Comparison of ENCODE assay signal across 12 cellular contexts in genomic region chr16:27217256-27217655, GRCh38. TPM values are rescaled to one million over a fixed set of nuclear protein-coding genes. Genes with fewer than 3 reads are reported as not detected.
DNase-seq lines count a peak whose midpoint lies in the region; TF ChIP-seq lines count a peak whose summit lies in the region.
"Had no signal": no experiment of that assay in that cellular context is flagged by ENCODE, and none has a peak within 500 bp of the region (broad histone marks: within the 10 kb centered on the region; RNA-seq: fewer than 3 reads in every experiment).

No MANE protein-coding gene starts in this region.

- H2BK12ac ChIP-seq in mesenchymal stem cell (ENCODE audit: low read length in 2 of 2) = no peak overlapping the region

- peaks cover 13% of the 10 kb centered on the region for H3K4me1 ChIP-seq in SJCRH30
- H3K4me1 ChIP-seq in mesenchymal stem cell (ENCODE audit: control insufficient read depth, insufficient read depth, low read depth, low read length) = peaks cover 3% of the 10 kb centered on the region

- H3K9ac ChIP-seq in mesenchymal stem cell (ENCODE audit: low read length) = peak overlapping the region; percentile 69
- H3K9ac ChIP-seq: BLaER1 had no signal

- H2AK5ac ChIP-seq in mesenchymal stem cell (ENCODE audit: low read length, severe bottlenecking) = no peak overlapping the region

- H2BK15ac ChIP-seq in mesenchymal stem cell (ENCODE audit: low read depth, poor library complexity, severe bottlenecking) = no peak overlapping the region

- H3K18ac ChIP-seq in mesenchymal stem cell (ENCODE audit: low read depth in 1 of 2, low read length in 2 of 2) = no peak overlapping the region

- WGBS in mesenchymal stem cell = 88% methylated on average over 10 of the region's 10 CpGs

- H3K4ac ChIP-seq in mesenchymal stem cell (ENCODE audit: low read depth in 1 of 2, low read length in 2 of 2) = no peak overlapping the region

- H2BK5ac ChIP-seq in mesenchymal stem cell (ENCODE audit: low read depth, low read length, poor library complexity, severe bottlenecking) = no peak overlapping the region

- H3K36me3 ChIP-seq in SJCRH30 (no peaks in the 10 kb centered on the region), mesenchymal stem cell (ENCODE audit: control insufficient read depth in 1 of 2, insufficient read depth in 2 of 2, low read depth in 1 of 2, low read length in 2 of 2) (peaks cover 2 to 60% of the 10 kb centered on the region in 2 experiments)

- no peak overlapping the region for H4K8ac ChIP-seq in mesenchymal stem cell (ENCODE audit: low read length)

- no peak overlapping the region for H2BK120ac ChIP-seq in mesenchymal stem cell (ENCODE audit: low read depth, low read length)

- H3K9me3 ChIP-seq in SJCRH30 (replicated peaks) = no peaks in the 10 kb centered on the region
- H3K9me3 ChIP-seq in mesenchymal stem cell (ENCODE audit: control insufficient read depth, low read length) = no peaks in the 10 kb centered on the region
- H3K9me3 ChIP-seq: BLaER1 had no signal

- H3K14ac ChIP-seq in mesenchymal stem cell (ENCODE audit: low read length in 2 of 2) = no peak overlapping the region

- no peaks in the 10 kb centered on the region for H3K27me3 ChIP-seq in SJCRH30
- H3K27me3 ChIP-seq in mesenchymal stem cell (ENCODE audit: control insufficient read depth in 1 of 2, insufficient read depth in 1 of 2, low read length in 2 of 2) = no peaks in the 10 kb centered on the region
- H3K27me3 ChIP-seq: BLaER1 had no signal

- H3K27ac ChIP-seq in SJCRH30 (no peak overlapping the region), mesenchymal stem cell (ENCODE audit: low read length, poor library complexity, severe bottlenecking) (no peak overlapping the region)

- DNase-seq in AG09319 (ENCODE audit: extremely low read depth, low read depth) (peak; percentile 34), SJCRH30 (peak; percentile 59 to 79), fibroblast of mammary gland (ENCODE audit: low read depth) (peak; percentile 88), mesenchymal stem cell (peak; percentile 20), DMS 273 treated with DMSO at 0.1 percent for 48 hours (lab: John Stamatoyannopoulos, UW) (no peak), COLO668 (lab: John Stamatoyannopoulos, UW; ENCODE audit: unreplicated experiment) (no peak), erythroblast (lab: John Stamatoyannopoulos, UW) (no peak)
- no peak for DNase-seq in activated CD8-positive, alpha-beta memory T cell treated with anti-CD3 and anti-CD28 coated beads, Interleukin-2, amount 50 U/mL, for 48 hours
- DNase-seq: activated CD8-positive, alpha-beta T cell treated with anti-CD3 and anti-CD28 coated beads, Interleukin-2, amount 10 ng/mL, durations not matched to agents 7 days and 5 days; left colon; NCI-H1930 had no signal

- no peak overlapping the region for H2AFZ ChIP-seq in mesenchymal stem cell (ENCODE audit: low read depth, low read length)

- H3K4me2 ChIP-seq in mesenchymal stem cell (ENCODE audit: low read length, poor library complexity, severe bottlenecking) = no peak overlapping the region
- H3K4me2 ChIP-seq: BLaER1 had no signal

- no peaks in the 10 kb centered on the region for H3K79me1 ChIP-seq in mesenchymal stem cell (replicated peaks; ENCODE audit: low read length, poor library complexity, severe bottlenecking)

- TF ChIP-seq POLR2A in erythroblast (IDR thresholded peaks at IDR 0.05; ENCODE audit: low read length) = no peak

- TF ChIP-seq CTCF in AG09319 (IDR thresholded peaks at IDR 0.05; ENCODE audit: low read depth, low read length) (no peak), fibroblast of mammary gland (conservative IDR thresholded peaks at IDR 0.05; ENCODE audit: control insufficient read depth, insufficient read depth, low read depth, low read length) (no peak)

- H3K4me3 ChIP-seq in SJCRH30 (no peak overlapping the region), fibroblast of mammary gland (ENCODE audit: control insufficient read depth, low read depth, low read length) (no peak overlapping the region), mesenchymal stem cell (ENCODE audit: insufficient read depth in 1 of 2, low read depth in 1 of 2, low read length in 2 of 2) (peak overlapping the region in 1 of 2 experiments; percentile 36)
- H3K4me3 ChIP-seq: BLaER1 had no signal

- H3K23ac ChIP-seq in mesenchymal stem cell (ENCODE audit: low read length in 2 of 2) = no peak overlapping the region

- H4K91ac ChIP-seq in mesenchymal stem cell (ENCODE audit: low read length) = no peak overlapping the region

RNA-seq across cellular contexts. Expression of gene KDM8, which starts 13.9 kb away (rescaled TPM):
- total RNA-seq in SJCRH30 (2014; rRNA removed; shearing (Covaris generic)) = 4.3 and 4.9 TPM in 2 replicates
- polyA plus RNA-seq in mesenchymal stem cell (2013, experiment 1 of 2) = 1.9 TPM
- 1.7 TPM for polyA plus RNA-seq in mesenchymal stem cell (2013, experiment 2 of 2)

RNA-seq across cellular contexts. Expression of gene NSMCE1, which starts 51.3 kb away (rescaled TPM):
- 38.3 and 39.5 TPM in 2 replicates for total RNA-seq in SJCRH30 (2014; rRNA removed; shearing (Covaris generic))
- 52.8 TPM for polyA plus RNA-seq in mesenchymal stem cell (2013, experiment 1 of 2)
- polyA plus RNA-seq in mesenchymal stem cell (2013, experiment 2 of 2) = 54.6 TPM

Comparison
In these comparisons a context has a peak if more than half of its experiments do, and no peak if none do; other contexts are left out.
1. DNase-seq: peak in AG09319 (single experiment), SJCRH30 (2 of 2), fibroblast of mammary gland (single experiment) and mesenchymal stem cell (single experiment); none in DMS 273 treated with DMSO at 0.1 percent for 48 hours (single experiment), COLO668 (single experiment), erythroblast (0 of 2) and activated CD8-positive, alpha-beta memory T cell treated with anti-CD3 and anti-CD28 coated beads, Interleukin-2, amount 50 U/mL, for 48 hours (single experiment).